ENCODE assay signal across 1 cellular context in genomic region chr10:112779025-112779765, GRCh38.
TF ChIP-seq lines count a peak whose summit lies in the region.

No MANE protein-coding gene starts in this region.

TF ChIP-seq in HepG2, 621 proteins besides CTCF, POLR2A, EP300 and RAD21 (continued from another document):
- TF ChIP-seq ZBED4 (CRISPR knock-in tag; IDR thresholded peaks at IDR 0.05; ENCODE audit: borderline replicate concordance) (no peak), BRCA1 (CRISPR knock-in tag; IDR thresholded peaks at IDR 0.05) (no peak), AHR (CRISPR knock-in tag; IDR thresholded peaks at IDR 0.05) (no peak), ZNF367 (CRISPR knock-in tag; IDR thresholded peaks at IDR 0.05; ENCODE audit: borderline replicate concordance) (no peak), ATF2 (CRISPR knock-in tag; IDR thresholded peaks at IDR 0.05) (no peak), ZNF362 (CRISPR knock-in tag; IDR thresholded peaks at IDR 0.05; ENCODE audit: borderline replicate concordance) (no peak), ETV5 (CRISPR knock-in tag; IDR thresholded peaks at IDR 0.05; ENCODE audit: borderline replicate concordance) (no peak), ZNF136 (CRISPR knock-in tag; IDR thresholded peaks at IDR 0.05; ENCODE audit: low read depth) (no peak), ZSCAN25 (CRISPR knock-in tag; IDR thresholded peaks at IDR 0.05) (no peak), MIER3 (CRISPR knock-in tag; IDR thresholded peaks at IDR 0.05; ENCODE audit: borderline replicate concordance) (no peak), RCOR2 (CRISPR knock-in tag; IDR thresholded peaks at IDR 0.05) (no peak), RFXAP (CRISPR knock-in tag; IDR thresholded peaks at IDR 0.05; ENCODE audit: borderline replicate concordance) (no peak), ZNF784 (CRISPR knock-in tag; IDR thresholded peaks at IDR 0.05; ENCODE audit: borderline replicate concordance) (no peak), GFI1 (CRISPR knock-in tag; IDR thresholded peaks at IDR 0.05; ENCODE audit: borderline replicate concordance) (no peak), TBX2 (CRISPR knock-in tag; IDR thresholded peaks at IDR 0.05; ENCODE audit: borderline replicate concordance) (no peak), ZSCAN21 (CRISPR knock-in tag; IDR thresholded peaks at IDR 0.05; ENCODE audit: borderline replicate concordance) (no peak), ZNF235 (CRISPR knock-in tag; IDR thresholded peaks at IDR 0.05; ENCODE audit: borderline replicate concordance) (no peak)
TF ChIP-seq in HepG2: peak in this region for 0.
